Comparison of ENCODE assay signal across 9 cellular contexts in genomic region chr5:172902497-172903472, GRCh38. TPM values are rescaled to one million over a fixed set of nuclear protein-coding genes. Genes with fewer than 3 reads are reported as not detected.
A peak's percentile ranks its signal among the peaks of the same experiment; 100 is the strongest.
DNase-seq lines count a peak whose midpoint lies in the region; ATAC-seq and TF ChIP-seq lines count a peak whose summit lies in the region.
"Had no signal": no experiment of that assay in that cellular context is flagged by ENCODE, and none has a peak within 500 bp of the region (broad histone marks: within the 10 kb centered on the region; RNA-seq: fewer than 3 reads in every experiment).

No MANE protein-coding gene starts in this region.

- no peaks in the 10 kb centered on the region for H3K27me3 Mint-ChIP-seq in MCF 10A (ENCODE audit: insufficient read depth, unreplicated experiment)
- H3K27me3 Mint-ChIP-seq: activated naive CD4-positive, alpha-beta T cell treated with anti-CD3 and anti-CD28 coated beads, Interleukin-2, amount 50 U/mL, for 24 hours had no signal

- peak overlapping the region; percentile 99 for H3K27ac ChIP-seq in ACC112 (ENCODE audit: low read depth, low read length)
- H3K27ac ChIP-seq in stomach smooth muscle (ENCODE audit: low read length): peak overlapping the region; percentile 100

- peak overlapping the region; percentile 80 to 91 for H3K9ac ChIP-seq in stomach smooth muscle (ENCODE audit: low read length in 2 of 2)

- H3K4me3 ChIP-seq in ACC112 (ENCODE audit: low read depth, low read length): no peak overlapping the region
- peak overlapping the region in 1 of 2 donors; percentile 15 for H3K4me3 ChIP-seq in stomach smooth muscle (ENCODE audit: low read length in 2 of 2)

- peaks cover 82% of the 10 kb centered on the region for H3K4me1 Mint-ChIP-seq in MCF 10A (ENCODE audit: insufficient read depth, unreplicated experiment)
- H3K4me1 Mint-ChIP-seq: activated naive CD4-positive, alpha-beta T cell treated with anti-CD3 and anti-CD28 coated beads, Interleukin-2, amount 50 U/mL, for 24 hours had no signal

- no peak for ATAC-seq in GM18868 (IDR thresholded peaks at IDR 0.05; ENCODE audit: unreplicated experiment)

- DNase-seq in HT-29 (ENCODE audit: low spot score) (peak; percentile 52), MCF 10A (ENCODE audit: unreplicated experiment) (peak; percentile 75), kidney glomerular epithelial cell (lab: John Stamatoyannopoulos, UW) (peak; percentile 97), DMS114 treated with DMSO at 0.1 percent for 48 hours (lab: John Stamatoyannopoulos, UW; ENCODE audit: unreplicated experiment) (no peak)
- DNase-seq in stimulated activated CD4-positive, alpha-beta T cell treated with anti-CD3 and anti-CD28 coated beads, Interleukin-12 subunit alpha, Interleukin-12 subunit beta, amount 100 ng/mL, for 4 hours: no peak

- CTCF ChIA-PET in MCF 10A (lab: Yijun Ruan, JAX): interaction anchor here (0.6 to 4.9 kb wide), 9 partner anchors 17 to 188 kb away, joined by 3 to 35 read pairs (median 5); partner anchors contain the start of gene DUSP1

- peak overlapping the region; percentile 98 for H3K27ac Mint-ChIP-seq in MCF 10A (ENCODE audit: low read depth, unreplicated experiment)

- no peaks in the 10 kb centered on the region for H3K9me3 ChIP-seq in stomach smooth muscle (ENCODE audit: control insufficient read depth in 2 of 2, low read length in 2 of 2)

- peak overlapping the region; percentile 45 for H3K4me3 Mint-ChIP-seq in MCF 10A (ENCODE audit: unreplicated experiment)
- H3K4me3 Mint-ChIP-seq: activated naive CD4-positive, alpha-beta T cell treated with anti-CD3 and anti-CD28 coated beads, Interleukin-2, amount 50 U/mL, for 24 hours had no signal

- H3K36me3 ChIP-seq in ACC112 (ENCODE audit: insufficient read depth, low read length) (peaks cover 15% of the 10 kb centered on the region; the same call in 1 of the 2 replicates), stomach smooth muscle (ENCODE audit: control insufficient read depth in 2 of 2, insufficient read depth in 2 of 2, low read length in 2 of 2) (peaks cover 0 to 8% of the 10 kb centered on the region in 2 donors)

- peaks cover 25% of the 10 kb centered on the region for H3K79me2 ChIP-seq in ACC112 (ENCODE audit: control insufficient read depth, insufficient read depth, low read length, unreplicated experiment)

- POLR2A ChIA-PET in MCF 10A (lab: Yijun Ruan, JAX): interaction anchor here (1.0 to 13.3 kb wide), 11 partner anchors 16 to 170 kb away, joined by 3 to 910 read pairs (median 35); partner anchors contain the start of genes DUSP1 and RPL26L1

- no peak overlapping the region for H2AFZ ChIP-seq in ACC112 (ENCODE audit: low read length, unreplicated experiment)

- H3K4me1 ChIP-seq in ACC112 (ENCODE audit: control insufficient read depth, insufficient read depth, low read length, unreplicated experiment) (peaks cover 74% of the 10 kb centered on the region), stomach smooth muscle (ENCODE audit: control insufficient read depth, insufficient read depth, low read length) (peaks cover 78% of the 10 kb centered on the region)

- H3K9me3 Mint-ChIP-seq in MCF 10A (ENCODE audit: unreplicated experiment): no peaks in the 10 kb centered on the region
- H3K9me3 Mint-ChIP-seq: activated naive CD4-positive, alpha-beta T cell treated with anti-CD3 and anti-CD28 coated beads, Interleukin-2, amount 50 U/mL, for 24 hours had no signal

- no TSS peak for BruUV-seq in MCF 10A (replicated peaks; lab: Mats Ljungman, UMichigan)

- peaks cover 69% of the 10 kb centered on the region for H3K36me3 Mint-ChIP-seq in MCF 10A (ENCODE audit: insufficient read depth, unreplicated experiment)

- TF ChIP-seq CTCF in MCF 10A (IDR thresholded peaks at IDR 0.05; ENCODE audit: unreplicated experiment): peak; percentile 27

- intact Hi-C loops in MCF 10A (cut with micrococcal nuclease): loop anchor here (5.0 kb wide), 3 partner anchors 35 to 170 kb away; no protein-coding TSS in a partner anchor

- H3K27me3 ChIP-seq in ACC112 (ENCODE audit: insufficient read depth, low read length) (no peaks in the 10 kb centered on the region), stomach smooth muscle (ENCODE audit: control insufficient read depth in 1 of 2, insufficient read depth in 2 of 2, low read length in 2 of 2) (no peaks in the 10 kb centered on the region)

RNA-seq across cellular contexts. Expression of gene RPL26L1, which starts 56.4 kb away (rescaled TPM):
- 36.6 and 41.9 TPM in 2 replicates for total RNA-seq in HT-29 (2014; rRNA removed; shearing (Covaris generic))
- 103 and 119 TPM in 2 replicates for total RNA-seq in MCF 10A (2022)

Comparison
In these comparisons a context has a peak if more than half of its experiments do, and no peak if none do; other contexts are left out.
1. DNase-seq: peak in HT-29 (single experiment), MCF 10A (single experiment) and kidney glomerular epithelial cell (single experiment); none in stimulated activated CD4-positive, alpha-beta T cell treated with anti-CD3 and anti-CD28 coated beads, Interleukin-12 subunit alpha, Interleukin-12 subunit beta, amount 100 ng/mL, for 4 hours (single experiment) and DMS114 treated with DMSO at 0.1 percent for 48 hours (single experiment).